ENCODE assay signal across 9 cellular contexts in the genomic region with DNA sequence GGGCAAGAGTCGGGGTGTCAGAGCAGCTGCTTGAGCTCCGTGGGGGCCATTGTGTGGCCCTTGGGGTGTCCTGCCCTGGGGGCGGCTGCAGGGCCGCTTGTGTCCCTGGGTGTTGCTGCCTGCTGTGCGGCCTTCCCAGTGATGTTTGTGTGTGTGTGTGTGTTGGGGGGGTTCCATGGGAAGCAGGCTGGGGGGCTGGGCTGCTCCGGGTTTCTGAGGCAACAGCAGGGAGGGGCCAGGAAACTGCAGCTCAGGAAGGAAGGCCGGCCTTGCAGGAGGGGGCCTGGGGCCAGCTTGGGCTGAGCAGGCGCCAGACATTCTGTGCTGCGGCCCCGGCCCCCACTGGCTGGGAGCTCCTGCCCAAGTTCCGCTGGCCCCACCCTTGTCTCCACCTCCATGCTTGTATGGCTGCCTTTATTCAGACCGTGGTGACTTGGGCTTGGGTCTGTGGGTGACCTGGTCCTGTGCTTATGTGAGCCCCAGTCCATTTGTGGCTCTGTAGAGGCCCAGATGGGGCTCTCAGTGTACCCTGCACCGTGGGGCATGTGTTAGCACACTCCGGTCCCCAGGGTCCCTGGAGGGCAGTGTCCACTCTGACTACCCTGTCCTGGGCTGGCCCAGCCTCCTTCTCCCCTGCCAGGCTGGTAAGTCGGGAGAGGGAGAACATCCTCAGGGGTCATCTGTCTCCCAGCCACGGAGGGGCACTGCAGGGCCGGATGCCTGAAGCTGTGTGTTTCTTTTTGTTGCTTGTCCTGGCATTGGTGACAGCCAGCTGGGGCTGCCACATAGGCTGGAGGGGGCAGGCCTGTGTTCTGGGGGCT. TPM values are rescaled to one million over a fixed set of nuclear protein-coding genes. Genes with fewer than 3 reads are reported as not detected.
DNase-seq lines count a peak whose midpoint lies in the region; ATAC-seq and TF ChIP-seq lines count a peak whose summit lies in the region.
"Had no signal": no experiment of that assay in that cellular context is flagged by ENCODE, and none has a peak within 500 bp of the region (broad histone marks: within the 10 kb centered on the region; RNA-seq: fewer than 3 reads in every experiment).

No MANE protein-coding gene starts in this region.

- no peaks in the 10 kb centered on the region for H3K79me2 ChIP-seq in MM.1S (ENCODE audit: low read length)

- CTCF ChIA-PET in Caco-2 (lab: Charles Lee), result interaction anchor here (0.6 to 8.0 kb wide), 4 partner anchors 9 to 73 kb away, joined by 3 to 64 read pairs (median 6); a partner anchor contains a TSS

- H3K27ac ChIP-seq in MM.1S (ENCODE audit: low read length), result no peak overlapping the region

- intact Hi-C loops in Caco-2 (cut with micrococcal nuclease; ENCODE audit: unreplicated experiment), result no loop called here

- BruUV-seq in Caco-2 (replicated peaks; lab: Mats Ljungman, UMichigan), result no TSS peak

- H3K36me3 ChIP-seq in Caco-2 (ENCODE audit: control insufficient read depth, insufficient read depth, low read length) (no peaks in the 10 kb centered on the region), MM.1S (replicated peaks; ENCODE audit: insufficient read depth, low read length) (no peaks in the 10 kb centered on the region)

- H3K4me3 Mint-ChIP-seq in Caco-2 (ENCODE audit: unreplicated experiment), result no peak overlapping the region

- POLR2A ChIA-PET in Caco-2 (lab: Charles Lee), result interaction anchor here (0.6 to 1.7 kb wide), 4 partner anchors 9 to 516 kb away, joined by 3 to 8 read pairs (median 3); a partner anchor contains a TSS

- H3K4me1 Mint-ChIP-seq in Caco-2 (ENCODE audit: low read depth, unreplicated experiment), result peaks cover 7% of the 10 kb centered on the region

- no peak for ATAC-seq in HG03039 (IDR thresholded peaks at IDR 0.05; ENCODE audit: unreplicated experiment)

- H3K27me3 ChIP-seq in Caco-2 (replicated peaks; ENCODE audit: control insufficient read depth, insufficient read depth, low read length) (no peaks in the 10 kb centered on the region; the same call in 1 of the 2 replicates), MM.1S (replicated peaks; ENCODE audit: insufficient read depth, low read length) (peaks cover 64% of the 10 kb centered on the region)

- no peak overlapping the region for H3K4me2 ChIP-seq in MM.1S (ENCODE audit: low read depth, low read length)

- H3K27ac Mint-ChIP-seq in Caco-2 (ENCODE audit: unreplicated experiment), result no peak overlapping the region

- DNase-seq in Caco-2 (peak in 1 of 2 experiments; percentile 59), MM.1S (no peak), cerebellar cortex (ENCODE audit: low spot score) (peak; percentile 61), midbrain (lab: John Stamatoyannopoulos, UW) (peak; percentile 1), NCI-H345 (lab: John Stamatoyannopoulos, UW) (no peak), medulla oblongata (ENCODE audit: extremely low spot score) (no peak), HPDE6-E6E7 (ENCODE audit: extremely low spot score) (no peak)
- DNase-seq: NCI-H526 treated with DMSO at 0.1 percent for 48 hours had no signal

- H3K4me1 ChIP-seq in Caco-2, result peaks cover 17% of the 10 kb centered on the region
- no peaks in the 10 kb centered on the region for H3K4me1 ChIP-seq in MM.1S (ENCODE audit: low read length)

- H4K20me1 ChIP-seq in MM.1S (ENCODE audit: insufficient read depth, low read length), result no peaks in the 10 kb centered on the region

- TF ChIP-seq CTCF in Caco-2 (IDR thresholded peaks at IDR 0.05; ENCODE audit: insufficient read depth in 1 of 2, low read depth in 1 of 2, low read length in 1 of 2, severe bottlenecking in 1 of 2, unreplicated experiment in 1 of 2) (peak; percentile 9 to 40), MM.1S (IDR thresholded peaks at IDR 0.05; ENCODE audit: low read length) (peak; percentile 21)

- H3F3A ChIP-seq in MM.1S (ENCODE audit: insufficient read depth, low read length), result no peaks in the 10 kb centered on the region

- no peak overlapping the region for H3K9ac ChIP-seq in MM.1S (ENCODE audit: low read length)

- no peak overlapping the region for H3K4me3 ChIP-seq in Caco-2 (ENCODE audit: low read depth, low read length)
- no peak overlapping the region for H3K4me3 ChIP-seq in MM.1S (ENCODE audit: low read length)

- H3K9me3 ChIP-seq in Caco-2 (no peaks in the 10 kb centered on the region), MM.1S (replicated peaks; ENCODE audit: insufficient read depth, low read length) (no peaks in the 10 kb centered on the region)

- peaks cover 6% of the 10 kb centered on the region for H3K36me3 Mint-ChIP-seq in Caco-2 (ENCODE audit: insufficient read depth, unreplicated experiment)

- no peak overlapping the region for H2AFZ ChIP-seq in MM.1S (ENCODE audit: low read length)

- no peaks in the 10 kb centered on the region for H3K9me2 ChIP-seq in MM.1S (replicated peaks; ENCODE audit: insufficient read depth, low read length)

- peaks cover under 1% of the 10 kb centered on the region for H3K27me3 Mint-ChIP-seq in Caco-2 (ENCODE audit: insufficient read depth, unreplicated experiment)

- no peaks in the 10 kb centered on the region for H3K9me3 Mint-ChIP-seq in Caco-2 (ENCODE audit: unreplicated experiment)

RNA-seq across cellular contexts. Expression of a gene that starts 4.6 kb away (rescaled TPM):
- total RNA-seq in Caco-2 (2022), result 0.44 and 0.84 TPM in 2 replicates

RNA-seq across cellular contexts. Expression of a gene that starts 8.9 kb away (rescaled TPM):
- total RNA-seq in Caco-2 (2022), result 39.9 and 48.3 TPM in 2 replicates

RNA-seq across cellular contexts. Expression of a gene that starts 18.1 kb away (rescaled TPM):
- total RNA-seq in Caco-2 (2022), result 3.2 and 3.3 TPM in 2 replicates

RNA-seq across cellular contexts. Expression of a gene that starts 25.3 kb away (rescaled TPM):
- total RNA-seq in Caco-2 (2022), result 29.3 and 34.3 TPM in 2 replicates

RNA-seq across cellular contexts. Expression of a gene that starts 25.8 kb away (rescaled TPM):
- total RNA-seq in Caco-2 (2022), result 0.51 and 0.59 TPM in 2 replicates

Comparison
In these comparisons a context has a peak if more than half of its experiments do, and no peak if none do; other contexts are left out.
1. DNase-seq: peak in cerebellar cortex (single experiment) and midbrain (single experiment); none in MM.1S (single experiment), NCI-H345 (single experiment), medulla oblongata (single experiment) and HPDE6-E6E7 (single experiment).